Comparison of ENCODE assay signal across 17 cellular contexts in genomic region chr1:65006806-65007205, GRCh38. TPM values are rescaled to one million over a fixed set of nuclear protein-coding genes. Genes with fewer than 3 reads are reported as not detected.
DNase-seq lines count a peak whose midpoint lies in the region; ATAC-seq, FAIRE-seq and TF ChIP-seq lines count a peak whose summit lies in the region.
"Had no signal": no experiment of that assay in that cellular context is flagged by ENCODE, and none has a peak within 500 bp of the region (broad histone marks: within the 10 kb centered on the region; RNA-seq: fewer than 3 reads in every experiment).

No MANE protein-coding gene starts in this region.

- no peaks in the 10 kb centered on the region for H3K36me3 ChIP-seq in lower lobe of right lung
- H3K36me3 ChIP-seq: HAP-1 had no signal

- peak overlapping the region; percentile 26 for H3T11ph ChIP-seq in H9 (ENCODE audit: low read length)

- H3K4ac ChIP-seq in H9 (ENCODE audit: low read depth, low read length): no peak overlapping the region

- H3K9me3 ChIP-seq in H9 (ENCODE audit: control insufficient read depth, low read depth, low read length) (no peaks in the 10 kb centered on the region), T-helper 17 cell (ENCODE audit: control insufficient read depth, low read length, poor library complexity, severe bottlenecking) (no peaks in the 10 kb centered on the region), lower lobe of right lung (no peaks in the 10 kb centered on the region)
- H3K9me3 ChIP-seq: HAP-1 had no signal

- H3K27ac ChIP-seq in H9 (ENCODE audit: insufficient read length, low read depth, low read length) (no peak overlapping the region), lower lobe of right lung (peak overlapping the region; percentile 16)

- H2AFZ ChIP-seq in H9 (ENCODE audit: low read length): no peak overlapping the region
- H2AFZ ChIP-seq: GM23338 had no signal

- no peak overlapping the region for H3K27ac Mint-ChIP-seq in H9
- H3K27ac Mint-ChIP-seq in T-helper 17 cell: peak overlapping the region; percentile 24
- H3K27ac Mint-ChIP-seq: GM23338, HFFc6 had no signal

- H4K20me1 ChIP-seq in H9 (ENCODE audit: control insufficient read depth, insufficient read depth, insufficient read length): no peaks in the 10 kb centered on the region

- H3K18ac ChIP-seq in H9 (ENCODE audit: insufficient read length, low read depth, low read length): no peak overlapping the region

- H3K4me3 Mint-ChIP-seq in H9 (no peak overlapping the region), T-helper 17 cell (no peak overlapping the region)
- H3K4me3 Mint-ChIP-seq: GM23338, HFFc6 had no signal

- H4K8ac ChIP-seq in H9 (replicated peaks; ENCODE audit: insufficient read length, low read depth, low read length): no peak overlapping the region

- no peak overlapping the region for H4K5ac ChIP-seq in H9 (ENCODE audit: insufficient read length, low read depth, low read length)

- H2AK5ac ChIP-seq in H9 (ENCODE audit: insufficient read length, low read length): no peak overlapping the region

- intact Hi-C loops in lower lobe of right lung (cut with DNase I): no loop called here

- H2BK20ac ChIP-seq in H9 (ENCODE audit: low read depth, low read length, poor library complexity, severe bottlenecking): no peak overlapping the region

- ATAC-seq in T-helper 17 cell (no peak), lower lobe of right lung (no peak)
- ATAC-seq: GM23338 had no signal

- TF ChIP-seq CTCF in H9 (conservative IDR thresholded peaks at IDR 0.05) (no peak), choroid plexus epithelial cell (conservative IDR thresholded peaks at IDR 0.05; ENCODE audit: low read depth, low read length) (no peak), lower lobe of right lung (IDR thresholded peaks at IDR 0.05) (no peak)

- H2BK120ac ChIP-seq in H9 (ENCODE audit: low read depth, low read length, poor library complexity, severe bottlenecking): no peak overlapping the region

- H2BK12ac ChIP-seq in H9 (ENCODE audit: insufficient read length, low read depth, low read length): no peak overlapping the region

- no peaks in the 10 kb centered on the region for H3K79me1 ChIP-seq in H9 (ENCODE audit: insufficient read depth, low read depth, low read length, poor library complexity, severe bottlenecking)

- no peaks in the 10 kb centered on the region for H3K9me3 Mint-ChIP-seq in H9
- H3K9me3 Mint-ChIP-seq: GM23338, HFFc6 had no signal

- peaks cover 0 to 3% (median 0%) of the 10 kb centered on the region in 3 experiments; a peak in 1 of 7 replicates for H3K36me3 Mint-ChIP-seq in H9 (ENCODE audit: insufficient read depth in 1 of 3, low read depth in 3 of 3)
- H3K36me3 Mint-ChIP-seq in T-helper 17 cell (ENCODE audit: low read depth): no peaks in the 10 kb centered on the region

- no CpG with 5 or more reads among the region's 2 CpGs for WGBS in H9 (ENCODE audit: extremely low coverage, insufficient read length, low lambda C conversion rate)

- no peaks in the 10 kb centered on the region for H3K4me1 ChIP-seq in H9 (ENCODE audit: insufficient read depth, low read length)
- peaks cover 20% of the 10 kb centered on the region for H3K4me1 ChIP-seq in lower lobe of right lung

- no peak overlapping the region for H3K23ac ChIP-seq in H9 (ENCODE audit: insufficient read length, low read depth, low read length)

- H3K4me3 ChIP-seq in choroid plexus epithelial cell (ENCODE audit: low read depth, low read length): no peak overlapping the region
- no peak overlapping the region for H3K4me3 ChIP-seq in lower lobe of right lung
- H3K4me3 ChIP-seq: GM23338, HAP-1 had no signal

- no peak overlapping the region for H3K56ac ChIP-seq in H9 (ENCODE audit: insufficient read length, low read depth, low read length)

- H3K79me2 ChIP-seq in H9 (ENCODE audit: insufficient read depth, low read length): no peaks in the 10 kb centered on the region

- H2BK15ac ChIP-seq in H9 (ENCODE audit: low read depth, low read length): no peak overlapping the region

- H2BK5ac ChIP-seq in H9 (ENCODE audit: insufficient read length, low read length): no peak overlapping the region

- H3K23me2 ChIP-seq in H9 (ENCODE audit: insufficient read length, low read depth, low read length, poor library complexity, severe bottlenecking): peaks cover 6% of the 10 kb centered on the region

- no peak for TF ChIP-seq POLR2A in GM12892 (IDR thresholded peaks at IDR 0.05; ENCODE audit: low read depth, low read length)

- DNase-seq in H9 (no peak), T-helper 17 cell (no peak), choroid plexus epithelial cell (ENCODE audit: low read depth) (peak; percentile 18), lower lobe of right lung (no peak), NCI-H2171 (lab: John Stamatoyannopoulos, UW) (no peak), hippocampal formation (lab: John Stamatoyannopoulos, UW) (no peak), GM12892 (ENCODE audit: insufficient read length) (no peak)
- DNase-seq: C1 segment of cervical spinal cord; Calu3; CD4-positive, alpha-beta memory T cell; COR-L47; DMS53; DMS79 treated with DMSO at 0.1 percent for 48 hours; HFFc6 had no signal

- no peak overlapping the region for H4K91ac ChIP-seq in H9 (ENCODE audit: insufficient read length, low read depth, low read length)

- no peak overlapping the region for H3K14ac ChIP-seq in H9 (ENCODE audit: insufficient read depth, low read length)

- H3K4me1 Mint-ChIP-seq in H9: peaks cover 9 to 12% of the 10 kb centered on the region in 2 experiments
- peaks cover 36% of the 10 kb centered on the region for H3K4me1 Mint-ChIP-seq in T-helper 17 cell

- H3K4me2 ChIP-seq in H9 (ENCODE audit: insufficient read depth, insufficient read length, low read length): no peak overlapping the region
- H3K4me2 ChIP-seq: GM23338 had no signal

- no peak overlapping the region for H3K9ac ChIP-seq in H9 (ENCODE audit: extremely low read depth, insufficient read length, low read length)

- no peak for FAIRE-seq in GM12892 (lab: Jason Lieb, UNC)
- FAIRE-seq: GM19239 had no signal

- H3K27me3 Mint-ChIP-seq in H9 (ENCODE audit: low read depth) (peaks cover 40% of the 10 kb centered on the region), T-helper 17 cell (no peaks in the 10 kb centered on the region)
- H3K27me3 Mint-ChIP-seq: CD4-positive, alpha-beta memory T cell had no signal

- peaks cover 17% of the 10 kb centered on the region; the same call in 1 of the 2 replicates for H3K27me3 ChIP-seq in H9 (ENCODE audit: insufficient read depth, low read length)
- no peaks in the 10 kb centered on the region for H3K27me3 ChIP-seq in lower lobe of right lung (ENCODE audit: low read depth)

RNA-seq across cellular contexts. Expression of gene JAK1, which starts 40.5 kb away (rescaled TPM):
- total RNA-seq in H9 (2021) (11.0 and 12.8 TPM in 2 replicates), T-helper 17 cell (100 to 1,000 TPM; 246 to 317 TPM), lower lobe of right lung (156 TPM)
- 21.8 TPM for polyA plus RNA-seq in GM12892 (2012; ENCODE audit: missing spikeins)

Comparison
In these comparisons a context has a peak if more than half of its experiments do, and no peak if none do; other contexts are left out.
1. RNA of gene JAK1, which starts 40.5 kb away (total RNA-seq): 246 to 317 TPM in T-helper 17 cell and 156 TPM in lower lobe of right lung (single experiment); 11.0 to 12.8 TPM in H9; every median in the first group is over 10 times any median in the second.